Comparison of ENCODE assay signal across 21 cellular contexts in genomic region chr4:43456383-43456782, GRCh38.
A peak's percentile ranks its signal among the peaks of the same experiment; 100 is the strongest.
DNase-seq lines count a peak whose midpoint lies in the region; ATAC-seq and TF ChIP-seq lines count a peak whose summit lies in the region.
"Had no signal": no experiment of that assay in that cellular context is flagged by ENCODE, and none has a peak within 500 bp of the region (broad histone marks: within the 10 kb centered on the region; RNA-seq: fewer than 3 reads in every experiment).

No MANE protein-coding gene starts in this region.

- H3K36me3 ChIP-seq in RWPE2 (ENCODE audit: low read depth), result no peaks in the 10 kb centered on the region
- H3K36me3 ChIP-seq in mesendoderm (ENCODE audit: control insufficient read depth, insufficient read depth, low read length), result no peaks in the 10 kb centered on the region
- no peaks in the 10 kb centered on the region for H3K36me3 ChIP-seq in PC-9 (ENCODE audit: low read depth)
- H3K36me3 ChIP-seq: adrenal gland had no signal

- no peak overlapping the region for H4K5ac ChIP-seq in mesendoderm (ENCODE audit: low read length)

- no peak overlapping the region for H3K4ac ChIP-seq in mesendoderm (ENCODE audit: low read depth, low read length)

- no peaks in the 10 kb centered on the region for H3F3A ChIP-seq in PC-9 (ENCODE audit: insufficient read depth, low read depth)

- peak; percentile 58 for ATAC-seq in RWPE2 (ENCODE audit: low read depth)
- no peak for ATAC-seq in stimulated activated naive B cell treated with anti-CD40 and anti-IgM and Interleukin-4, amounts not matched to agents 10 μg/mL and 1 μg/mL and 100 μg/mL, for 72 hours (replicated peaks)
- ATAC-seq: GM23338, left colon, T-helper 17 cell had no signal

- no peaks in the 10 kb centered on the region for H3K27me3 Mint-ChIP-seq in stimulated activated naive B cell treated with anti-CD40 and anti-IgM and Interleukin-4, amounts not matched to agents 10 μg/mL and 1 μg/mL and 100 μg/mL, for 72 hours
- H3K27me3 Mint-ChIP-seq: CD4-positive, alpha-beta T cell; T-helper 17 cell had no signal

- H3K27ac Mint-ChIP-seq in stimulated activated naive B cell treated with anti-CD40 and anti-IgM and Interleukin-4, amounts not matched to agents 10 μg/mL and 1 μg/mL and 100 μg/mL, for 72 hours, result no peak overlapping the region
- H3K27ac Mint-ChIP-seq: CD4-positive, alpha-beta T cell; GM23338; T-helper 17 cell had no signal

- H3K4me2 ChIP-seq in mesendoderm (ENCODE audit: low read length), result no peak overlapping the region
- H3K4me2 ChIP-seq in PC-9, result no peak overlapping the region
- H3K4me2 ChIP-seq: GM23338 had no signal

- no peaks in the 10 kb centered on the region for H3K79me1 ChIP-seq in mesendoderm (ENCODE audit: low read length)

- H3K18ac ChIP-seq in mesendoderm (ENCODE audit: low read length), result no peak overlapping the region

- H3K4me1 ChIP-seq in RWPE2 (ENCODE audit: insufficient read depth, poor library complexity, severe bottlenecking), result peaks cover 35% of the 10 kb centered on the region
- no peaks in the 10 kb centered on the region for H3K4me1 ChIP-seq in mesendoderm (ENCODE audit: control insufficient read depth, low read depth, low read length)
- no peaks in the 10 kb centered on the region for H3K4me1 ChIP-seq in PC-9 (replicated peaks; ENCODE audit: insufficient read depth)
- H3K4me1 ChIP-seq: adrenal gland had no signal

- no peak overlapping the region for H3K56ac ChIP-seq in mesendoderm (ENCODE audit: low read length)

- H3K9me3 ChIP-seq in RWPE2 (ENCODE audit: severe bottlenecking) (no peaks in the 10 kb centered on the region), PC-9 (ENCODE audit: insufficient read depth, low read depth) (no peaks in the 10 kb centered on the region)
- H3K9me3 ChIP-seq: adrenal gland had no signal

- no peaks in the 10 kb centered on the region for H3K4me1 Mint-ChIP-seq in stimulated activated naive B cell treated with anti-CD40 and anti-IgM and Interleukin-4, amounts not matched to agents 10 μg/mL and 1 μg/mL and 100 μg/mL, for 72 hours
- H3K4me1 Mint-ChIP-seq: T-helper 17 cell had no signal

- no peak overlapping the region for H3K23ac ChIP-seq in mesendoderm (ENCODE audit: low read length)

- no peak overlapping the region for H2BK120ac ChIP-seq in mesendoderm (ENCODE audit: low read depth, low read length)

- no peak overlapping the region for H4K8ac ChIP-seq in mesendoderm (ENCODE audit: low read depth, low read length)

- no CpG with 5 or more reads among the region's 2 CpGs for WGBS in mesendoderm (ENCODE audit: extremely low coverage, insufficient coverage, low lambda C conversion rate)

- H2BK5ac ChIP-seq in mesendoderm (ENCODE audit: low read length), result no peak overlapping the region

- H2AFZ ChIP-seq in PC-9, result no peak overlapping the region
- H2AFZ ChIP-seq: GM23338 had no signal

- H3K9ac ChIP-seq in mesendoderm (ENCODE audit: low read length), result no peak overlapping the region

- no TSS peak for BruUV-seq in PC-9 (replicated peaks; lab: Mats Ljungman, UMichigan)

- POLR2A ChIA-PET in PC-9 (lab: Charles Lee; ENCODE audit: unreplicated experiment), result no interaction called here

- H2AK5ac ChIP-seq in mesendoderm (ENCODE audit: low read length), result no peak overlapping the region

- H3K4me3 Mint-ChIP-seq in stimulated activated naive B cell treated with anti-CD40 and anti-IgM and Interleukin-4, amounts not matched to agents 10 μg/mL and 1 μg/mL and 100 μg/mL, for 72 hours, result no peak overlapping the region
- H3K4me3 Mint-ChIP-seq: CD4-positive, alpha-beta T cell; GM23338; T-helper 17 cell had no signal

- CTCF ChIA-PET in PC-9 (lab: Charles Lee), result no interaction called here

- H3K9me3 Mint-ChIP-seq in stimulated activated naive B cell treated with anti-CD40 and anti-IgM and Interleukin-4, amounts not matched to agents 10 μg/mL and 1 μg/mL and 100 μg/mL, for 72 hours, result no peaks in the 10 kb centered on the region
- H3K9me3 Mint-ChIP-seq: CD4-positive, alpha-beta T cell had no signal

- no peaks in the 10 kb centered on the region for H4K20me1 ChIP-seq in PC-9 (ENCODE audit: insufficient read depth)

- DNase-seq in GM04504 (ENCODE audit: low read depth) (peak; percentile 7), RWPE2 (ENCODE audit: low spot score) (no peak), fibroblast of gingiva (ENCODE audit: low read depth) (peak; percentile 31), renal cortical epithelial cell (ENCODE audit: low read depth) (peak; percentile 13), mesendoderm (no peak), PC-9 (no peak)
- no peak for DNase-seq in stimulated activated naive B cell treated with anti-CD40 and anti-IgM and Interleukin-4, amounts not matched to agents 10 μg/mL and 1 μg/mL and 100 μg/mL, for 72 hours
- DNase-seq in central memory CD4-positive, alpha-beta T cell, result no peak
- DNase-seq: activated CD4-positive, alpha-beta T cell treated with anti-CD3 and anti-CD28 coated beads for 4 hours; adrenal gland; CD4-positive, alpha-beta T cell; dorsolateral prefrontal cortex; glutamatergic neuron; Karpas-422; left colon; NCI-H1694 treated with DMSO at 0.1 percent for 48 hours; NCI-H524; retina; stimulated activated naive CD4-positive, alpha-beta T cell; T-helper 17 cell had no signal

- H3K9me2 ChIP-seq in PC-9 (ENCODE audit: insufficient read depth), result no peaks in the 10 kb centered on the region

- no peaks in the 10 kb centered on the region for H3K36me3 Mint-ChIP-seq in stimulated activated naive B cell treated with anti-CD40 and anti-IgM and Interleukin-4, amounts not matched to agents 10 μg/mL and 1 μg/mL and 100 μg/mL, for 72 hours

- TF ChIP-seq CTCF in RWPE2 (IDR thresholded peaks at IDR 0.05; ENCODE audit: poor library complexity, severe bottlenecking) (no peak), PC-9 (conservative IDR thresholded peaks at IDR 0.05) (no peak)

- H3K27ac ChIP-seq in RWPE2 (ENCODE audit: poor library complexity, severe bottlenecking) (peak overlapping the region; percentile 98), mesendoderm (ENCODE audit: low read depth, low read length) (no peak overlapping the region), PC-9 (no peak overlapping the region)
- H3K27ac ChIP-seq: adrenal gland, dorsolateral prefrontal cortex had no signal

- H3K79me2 ChIP-seq in mesendoderm (ENCODE audit: control insufficient read depth, insufficient read depth, low read length) (no peaks in the 10 kb centered on the region), PC-9 (ENCODE audit: low read depth) (no peaks in the 10 kb centered on the region)

- no peak overlapping the region for H2BK15ac ChIP-seq in mesendoderm (replicated peaks; ENCODE audit: low read depth)

- intact Hi-C loops in PC-9 (cut with micrococcal nuclease; ENCODE audit: unreplicated experiment), result no loop called here

- H3K4me3 ChIP-seq in RWPE2 (ENCODE audit: severe bottlenecking) (no peak overlapping the region), mesendoderm (ENCODE audit: low read length) (no peak overlapping the region), PC-9 (no peak overlapping the region)
- H3K4me3 ChIP-seq: adrenal gland, dorsolateral prefrontal cortex, GM23338 had no signal

- no peaks in the 10 kb centered on the region for H3K27me3 ChIP-seq in RWPE2 (ENCODE audit: insufficient read depth, poor library complexity, severe bottlenecking)
- no peaks in the 10 kb centered on the region for H3K27me3 ChIP-seq in mesendoderm (ENCODE audit: insufficient read depth, low read length, poor library complexity)
- no peaks in the 10 kb centered on the region for H3K27me3 ChIP-seq in PC-9 (ENCODE audit: insufficient read depth, low read depth)
- H3K27me3 ChIP-seq: adrenal gland, dorsolateral prefrontal cortex had no signal

Comparison
In these comparisons a context has a peak if more than half of its experiments do, and no peak if none do; other contexts are left out.
1. DNase-seq: peak in GM04504 (single experiment), fibroblast of gingiva (single experiment) and renal cortical epithelial cell (single experiment); none in RWPE2 (single experiment), stimulated activated naive B cell treated with anti-CD40 and anti-IgM and Interleukin-4, amounts not matched to agents 10 μg/mL and 1 μg/mL and 100 μg/mL, for 72 hours (single experiment), mesendoderm (single experiment), central memory CD4-positive, alpha-beta T cell (single experiment) and PC-9 (0 of 2).